ENCODE assay signal across 8 cellular contexts in genomic region chr1:23980006-23980724, GRCh38. TPM values are rescaled to one million over a fixed set of nuclear protein-coding genes. Genes with fewer than 3 reads are reported as not detected.
DNase-seq lines count a peak whose midpoint lies in the region; TF ChIP-seq lines count a peak whose summit lies in the region.

SRSF10 (minus strand) TSS chr1:23980327; CDS start chr1:23980255, 72 bp downstream.

- peak; percentile 46 for TF ChIP-seq RAD21 in neural cell (conservative IDR thresholded peaks at IDR 0.05)

- H3K9me3 ChIP-seq in MM.1S (replicated peaks; ENCODE audit: insufficient read depth, low read length) (no peaks in the 10 kb centered on the region), neural cell (ENCODE audit: low read length) (no peaks in the 10 kb centered on the region), stomach (no peaks in the 10 kb centered on the region)

- 0 to 1% (median 0%) methylated on average over 45 to 67 of the region's 67 CpGs for WGBS in stomach, 5 donors

- H3K27ac ChIP-seq in MM.1S (ENCODE audit: low read length) (peak within 1 kb of the TSS; percentile 84), neural cell (ENCODE audit: low read length) (peak within 1 kb of the TSS; percentile 94), stomach (peak within 1 kb of the TSS; percentile 97 to 100 (median 98))

- H3K9ac ChIP-seq in MM.1S (ENCODE audit: low read length) = peak within 1 kb of the TSS; percentile 98
- peak within 1 kb of the TSS; percentile 98 for H3K9ac ChIP-seq in neural cell (ENCODE audit: low read length)

- TF ChIP-seq CTCF in MM.1S (IDR thresholded peaks at IDR 0.05; ENCODE audit: low read length) (peak; percentile 33), neural cell (IDR thresholded peaks at IDR 0.05; ENCODE audit: poor library complexity, severe bottlenecking) (peak; percentile 77), stomach (IDR thresholded peaks at IDR 0.05) (peak in 4 of 7 experiments; percentile 6 to 68 (median 20))

- H4K20me1 ChIP-seq in MM.1S (ENCODE audit: insufficient read depth, low read length) (peaks cover 31% of the 10 kb centered on the region), neural cell (ENCODE audit: insufficient read depth) (peaks cover 18% of the 10 kb centered on the region)

- H3K4me3 ChIP-seq in MM.1S (ENCODE audit: low read length) = peak within 1 kb of the TSS; percentile 96
- H3K4me3 ChIP-seq in neural cell (ENCODE audit: low read length) = peak within 1 kb of the TSS; percentile 74
- H3K4me3 ChIP-seq in stomach = peak within 1 kb of the TSS; percentile 84 to 94 (median 86)

- peaks cover 50% of the 10 kb centered on the region for H3K79me2 ChIP-seq in MM.1S (ENCODE audit: low read length)
- peaks cover 45% of the 10 kb centered on the region for H3K79me2 ChIP-seq in neural cell (replicated peaks; ENCODE audit: insufficient read depth, low read length)

- intact Hi-C loops in stomach (cut with DNase I; ENCODE audit: low total_unique reads) = no loop called here

- peaks cover 34% of the 10 kb centered on the region for H3K4me1 ChIP-seq in MM.1S (ENCODE audit: low read length)
- peaks cover 50 to 73% (median 61%) of the 10 kb centered on the region in 4 donors for H3K4me1 ChIP-seq in stomach

- H3K27me3 ChIP-seq in MM.1S (replicated peaks; ENCODE audit: insufficient read depth, low read length) (no peaks in the 10 kb centered on the region), neural cell (ENCODE audit: insufficient read depth, low read depth, low read length) (no peaks in the 10 kb centered on the region), stomach (no peaks in the 10 kb centered on the region)

- TF ChIP-seq EP300 in neural cell (conservative IDR thresholded peaks at IDR 0.05; ENCODE audit: poor library complexity, severe bottlenecking) (peak; percentile 76), stomach (IDR thresholded peaks at IDR 0.05) (no peak)

- peak within 1 kb of the TSS; percentile 91 for H3K4me2 ChIP-seq in MM.1S (ENCODE audit: low read depth, low read length)
- H3K4me2 ChIP-seq in neural cell (ENCODE audit: low read length) = peak within 1 kb of the TSS; percentile 83

- H2AFZ ChIP-seq in MM.1S (ENCODE audit: low read length) (peak within 1 kb of the TSS; percentile 94), neural cell (ENCODE audit: low read depth, low read length) (peak within 1 kb of the TSS; percentile 93)

- DNase-seq in GDM1 (lab: John Stamatoyannopoulos, UW) = peak; percentile 99
- DNase-seq in HCEC 1CT = peak; percentile 100
- DNase-seq in MM.1S = peak; percentile 99
- peak; percentile 79 for DNase-seq in SIG-M5 (lab: John Stamatoyannopoulos, UW)
- DNase-seq in activated gamma-delta T cell (lab: John Stamatoyannopoulos, UW) = peak; percentile 91
- peak; percentile 98 for DNase-seq in fibroblast of the conjunctiva (ENCODE audit: low read depth)
- peak; percentile 98 for DNase-seq in stomach

- H3K9me2 ChIP-seq in MM.1S (replicated peaks; ENCODE audit: insufficient read depth, low read length) (no peaks in the 10 kb centered on the region), neural cell (ENCODE audit: insufficient read depth, low read length) (no peaks in the 10 kb centered on the region)

- H3F3A ChIP-seq in MM.1S (ENCODE audit: insufficient read depth, low read length) (peaks cover 10% of the 10 kb centered on the region; the same call in 1 of the 2 replicates), neural cell (ENCODE audit: insufficient read depth, low read length, poor library complexity, severe bottlenecking) (peaks cover 3% of the 10 kb centered on the region)

- H3K36me3 ChIP-seq in MM.1S (replicated peaks; ENCODE audit: insufficient read depth, low read length) (no peaks in the 10 kb centered on the region; the same call in 1 of the 2 replicates), neural cell (ENCODE audit: insufficient read depth, low read length) (no peaks in the 10 kb centered on the region), stomach (no peaks in the 10 kb centered on the region)

- peak in 2 of 4 donors; percentile 96 to 97 for TF ChIP-seq POLR2A in stomach (IDR thresholded peaks at IDR 0.05)

TF ChIP-seq in neural cell, 6 proteins besides CTCF, POLR2A, EP300 and RAD21:
- TF ChIP-seq MXI1 (conservative IDR thresholded peaks at IDR 0.05; ENCODE audit: poor library complexity, severe bottlenecking) (peak; percentile 95), TAF1 (IDR thresholded peaks at IDR 0.05; ENCODE audit: low read depth) (peak; percentile 86), REST (IDR thresholded peaks at IDR 0.05; ENCODE audit: borderline replicate concordance) (peak; percentile 62), SMC3 (conservative IDR thresholded peaks at IDR 0.05; ENCODE audit: poor library complexity) (peak; percentile 52), EZH2 (IDR thresholded peaks at IDR 0.05; ENCODE audit: borderline replicate concordance, insufficient read depth, low read length, poor library complexity, severe bottlenecking) (no peak), POLR2AphosphoS5 (IDR thresholded peaks at IDR 0.05) (peak; percentile 100)

RNA-seq across cellular contexts. Expression of gene SRSF10, which starts in this region (rescaled TPM):
- polyA plus RNA-seq in neural cell (165 and 201 TPM in 2 replicates), stomach (10 to 100 TPM; 41.7 to 54.9 (median 43.3) TPM)
- 205 and 238 TPM in 2 replicates for polyA minus RNA-seq in neural cell
- 100 to 1,000 TPM in 4 of 5 donors, 10 to 100 TPM in 1; 60.7 to 285 (median 136) TPM for total RNA-seq in stomach

Comparison
In these comparisons a context has a peak if more than half of its experiments do, and no peak if none do; other contexts are left out.
1. Peak in every context shown above with its lines: DNase-seq, H3K4me3 ChIP-seq and H3K27ac ChIP-seq.
2. CTCF ChIP-seq: peak in every context shown above with its lines; median percentile 77 in neural cell; 33 in MM.1S; 20 in stomach.